In genomic region chr6:31795616-31796298, GRCh38 we compare ENCODE assay signal across 8 cellular contexts. TPM values are rescaled to one million over a fixed set of nuclear protein-coding genes. Genes with fewer than 3 reads are reported as not detected.
DNase-seq lines count a peak whose midpoint lies in the region; ATAC-seq and TF ChIP-seq lines count a peak whose summit lies in the region.

VARS1 (minus strand) TSS chr6:31795752; CDS start chr6:31795217, 535 bp downstream.

- H3K9me3 Mint-ChIP-seq in CD4-positive, CD25-positive, alpha-beta regulatory T cell: no peaks in the 10 kb centered on the region
- H3K9me3 Mint-ChIP-seq in activated CD8-positive, alpha-beta memory T cell treated with anti-CD3 and anti-CD28 coated beads, Interleukin-2, amount 10 ng/mL, durations not matched to agents 7 days and 5 days (ENCODE audit: low read depth): no peaks in the 10 kb centered on the region
- H3K9me3 Mint-ChIP-seq in endodermal cell (no peaks in the 10 kb centered on the region), mesothelial cell of epicardium (no peaks in the 10 kb centered on the region)

- H3K36me3 Mint-ChIP-seq in CD4-positive, CD25-positive, alpha-beta regulatory T cell: peaks cover 8% of the 10 kb centered on the region
- peaks cover 23% of the 10 kb centered on the region for H3K36me3 Mint-ChIP-seq in activated CD8-positive, alpha-beta memory T cell treated with anti-CD3 and anti-CD28 coated beads, Interleukin-2, amount 10 ng/mL, durations not matched to agents 7 days and 5 days
- H3K36me3 Mint-ChIP-seq in endodermal cell (ENCODE audit: low read depth) (peaks cover 17% of the 10 kb centered on the region), mesothelial cell of epicardium (peaks cover 5% of the 10 kb centered on the region)

- peaks cover 5% of the 10 kb centered on the region for H3K36me3 ChIP-seq in CD4-positive, CD25-positive, alpha-beta regulatory T cell (ENCODE audit: control insufficient read depth, insufficient read depth, low read length)
- H3K36me3 ChIP-seq in NT2/D1 (ENCODE audit: insufficient read depth, insufficient read length, low read length) (peaks cover 44% of the 10 kb centered on the region), endodermal cell (ENCODE audit: control insufficient read depth, insufficient read depth, low read length) (peaks cover 37% of the 10 kb centered on the region)

- CTCF ChIA-PET in activated CD8-positive, alpha-beta memory T cell treated with anti-CD3 and anti-CD28 coated beads, Interleukin-2, amount 10 ng/mL, durations not matched to agents 7 days and 5 days (lab: Charles Lee): interaction anchor here (0.6 to 4.8 kb wide), 20 partner anchors 9 to 72 kb away, joined by 3 to 46 read pairs (median 4); partner anchors contain the start of genes CLIC1, HSPA1A, HSPA1B and HSPA1L

- H3K9me3 ChIP-seq in CD4-positive, CD25-positive, alpha-beta regulatory T cell (ENCODE audit: control insufficient read depth in 2 of 2, low read length in 2 of 2): no peaks in the 10 kb centered on the region
- H3K9me3 ChIP-seq in NT2/D1 (ENCODE audit: insufficient read depth, low read length) (no peaks in the 10 kb centered on the region), endodermal cell (ENCODE audit: control insufficient read depth, low read length) (no peaks in the 10 kb centered on the region)

- peak within 1 kb of the TSS; percentile 90 for H3K27ac ChIP-seq in CD4-positive, CD25-positive, alpha-beta regulatory T cell (ENCODE audit: insufficient read depth, low read length, poor library complexity, severe bottlenecking)
- peak within 1 kb of the TSS; percentile 98 for H3K27ac ChIP-seq in endodermal cell (ENCODE audit: low read depth, low read length)

- WGBS in endodermal cell (ENCODE audit: insufficient coverage in 1 of 2, insufficient read length in 1 of 2), 2 experiments: 3 to 23% methylated on average over 10 to 75 of the region's 75 CpGs

- peak; percentile 76 to 89 (median 85) for DNase-seq in CD4-positive, CD25-positive, alpha-beta regulatory T cell
- DNase-seq in HT1080 (ENCODE audit: low read depth) (peak; percentile 87), NT2/D1 (ENCODE audit: low read depth, low spot score) (peak; percentile 77), endodermal cell (peak; percentile 97), mesothelial cell of epicardium (ENCODE audit: low spot score in 2 of 2, unreplicated experiment in 2 of 2) (peak; percentile 73 to 87)
- peak; percentile 90 for DNase-seq in activated CD8-positive, alpha-beta memory T cell treated with anti-CD3 and anti-CD28 coated beads, Interleukin-2, amount 10 ng/mL, durations not matched to agents 7 days and 5 days
- peak; percentile 82 to 85 for DNase-seq in stimulated activated CD8-positive, alpha-beta memory T cell treated with anti-CD3 and anti-CD28 coated beads, Interleukin-15, amount 100 ng/mL, for 48 hours (ENCODE audit: low read depth in 2 of 2)

- peaks cover 5 to 58% (median 32%) of the 10 kb centered on the region in 4 donors for H3K4me1 Mint-ChIP-seq in CD4-positive, CD25-positive, alpha-beta regulatory T cell
- peaks cover 48% of the 10 kb centered on the region for H3K4me1 Mint-ChIP-seq in activated CD8-positive, alpha-beta memory T cell treated with anti-CD3 and anti-CD28 coated beads, Interleukin-2, amount 10 ng/mL, durations not matched to agents 7 days and 5 days
- H3K4me1 Mint-ChIP-seq in endodermal cell (peaks cover 11% of the 10 kb centered on the region), mesothelial cell of epicardium (peaks cover 12% of the 10 kb centered on the region)

- H3K4me1 ChIP-seq in CD4-positive, CD25-positive, alpha-beta regulatory T cell (ENCODE audit: control insufficient read depth, insufficient read depth, low read length, poor library complexity, severe bottlenecking): peaks cover 46% of the 10 kb centered on the region
- H3K4me1 ChIP-seq in NT2/D1 (ENCODE audit: insufficient read depth, insufficient read length): peaks cover 2% of the 10 kb centered on the region
- H3K4me1 ChIP-seq in endodermal cell (ENCODE audit: control insufficient read depth, insufficient read depth, low read length): no peaks in the 10 kb centered on the region

- H3K27me3 Mint-ChIP-seq in CD4-positive, CD25-positive, alpha-beta regulatory T cell: no peaks in the 10 kb centered on the region
- no peaks in the 10 kb centered on the region for H3K27me3 Mint-ChIP-seq in activated CD8-positive, alpha-beta memory T cell treated with anti-CD3 and anti-CD28 coated beads, Interleukin-2, amount 10 ng/mL, durations not matched to agents 7 days and 5 days
- H3K27me3 Mint-ChIP-seq in endodermal cell (ENCODE audit: insufficient read depth) (no peaks in the 10 kb centered on the region), mesothelial cell of epicardium (ENCODE audit: low read depth) (no peaks in the 10 kb centered on the region)

- H3K27me3 ChIP-seq in CD4-positive, CD25-positive, alpha-beta regulatory T cell (ENCODE audit: control insufficient read depth, insufficient read depth, low read length): no peaks in the 10 kb centered on the region
- H3K27me3 ChIP-seq in NT2/D1 (ENCODE audit: insufficient read depth, insufficient read length) (no peaks in the 10 kb centered on the region), endodermal cell (ENCODE audit: control insufficient read depth, insufficient read depth, low read length, poor library complexity, severe bottlenecking) (no peaks in the 10 kb centered on the region)

- peak; percentile 90 for TF ChIP-seq CTCF in endodermal cell (conservative IDR thresholded peaks at IDR 0.05)
- peak; percentile 60 for TF ChIP-seq CTCF in mesothelial cell of epicardium (IDR thresholded peaks at IDR 0.05; ENCODE audit: unreplicated experiment)

- H3K27ac Mint-ChIP-seq in CD4-positive, CD25-positive, alpha-beta regulatory T cell: peak within 1 kb of the TSS; percentile 99
- peak within 1 kb of the TSS; percentile 98 for H3K27ac Mint-ChIP-seq in activated CD8-positive, alpha-beta memory T cell treated with anti-CD3 and anti-CD28 coated beads, Interleukin-2, amount 10 ng/mL, durations not matched to agents 7 days and 5 days
- H3K27ac Mint-ChIP-seq in endodermal cell: peak within 1 kb of the TSS; percentile 97
- peak within 1 kb of the TSS; percentile 100 for H3K27ac Mint-ChIP-seq in mesothelial cell of epicardium

- H3K4me3 Mint-ChIP-seq in CD4-positive, CD25-positive, alpha-beta regulatory T cell: peak within 1 kb of the TSS; percentile 93 to 100 (median 98)
- peak within 1 kb of the TSS; percentile 96 for H3K4me3 Mint-ChIP-seq in activated CD8-positive, alpha-beta memory T cell treated with anti-CD3 and anti-CD28 coated beads, Interleukin-2, amount 10 ng/mL, durations not matched to agents 7 days and 5 days
- H3K4me3 Mint-ChIP-seq in endodermal cell (peak within 1 kb of the TSS; percentile 97), mesothelial cell of epicardium (peak within 1 kb of the TSS; percentile 99)

- peak within 1 kb of the TSS; percentile 80 for H3K4me3 ChIP-seq in CD4-positive, CD25-positive, alpha-beta regulatory T cell (ENCODE audit: low read depth, low read length)
- peak within 1 kb of the TSS; percentile 94 for H3K4me3 ChIP-seq in NT2/D1 (ENCODE audit: insufficient read length, low read depth)
- H3K4me3 ChIP-seq in endodermal cell (ENCODE audit: low read length): peak within 1 kb of the TSS; percentile 95

- ATAC-seq in CD4-positive, CD25-positive, alpha-beta regulatory T cell (ENCODE audit: low read depth in 2 of 2): peak; percentile 82 to 83
- peak; percentile 65 for ATAC-seq in GM19455 (IDR thresholded peaks at IDR 0.05; ENCODE audit: unreplicated experiment)
- ATAC-seq in activated CD8-positive, alpha-beta memory T cell treated with anti-CD3 and anti-CD28 coated beads, Interleukin-2, amount 10 ng/mL, durations not matched to agents 7 days and 5 days: peak; percentile 87

- H3K9ac ChIP-seq in NT2/D1 (ENCODE audit: insufficient read length, low read depth) (peak within 1 kb of the TSS; percentile 97), endodermal cell (ENCODE audit: extremely low read depth, low read length, poor library complexity, severe bottlenecking) (peak within 1 kb of the TSS; percentile 87)

RNA-seq across cellular contexts. Expression of gene VARS1, which starts in this region (rescaled TPM):
- 63.4 TPM for total RNA-seq in CD4-positive, CD25-positive, alpha-beta regulatory T cell
- 10 to 100 TPM; 27.1 to 45.1 (median 29.9) TPM for polyA plus RNA-seq in CD4-positive, CD25-positive, alpha-beta regulatory T cell
- total RNA-seq in HT1080 (2014; rRNA removed; shearing (Covaris generic)): 63.0 and 76.4 TPM in 2 replicates
- polyA plus RNA-seq in HT1080 (2015; cell fraction: cytosol; rRNA removed): 74.9 and 76.0 TPM in 2 replicates
- 214 and 224 TPM in 2 replicates for polyA plus RNA-seq in HT1080 (2015; cell fraction: nucleus; rRNA removed)
- total RNA-seq in activated CD8-positive, alpha-beta memory T cell treated with anti-CD3 and anti-CD28 coated beads, Interleukin-2, amount 10 ng/mL, durations not matched to agents 7 days and 5 days: 100 to 1,000 TPM; 107 to 140 TPM
- 10 to 100 TPM; 81.4 to 83.1 TPM for total RNA-seq in endodermal cell
- polyA plus RNA-seq in endodermal cell (2013, experiment 1 of 2): 76.2 TPM
- 67.5 TPM for polyA plus RNA-seq in endodermal cell (2013, experiment 2 of 2)
- 82.8 to 90.4 TPM (median 83.8 TPM) in 3 replicates for total RNA-seq in mesothelial cell of epicardium

Comparison
In these comparisons a context has a peak if more than half of its experiments do, and no peak if none do; other contexts are left out.
1. Peak in every context shown above with its lines: DNase-seq, ATAC-seq, H3K4me3 ChIP-seq and H3K27ac ChIP-seq.